9 cellular contexts compared by ENCODE assay signal in genomic region chr14:90698379-90698869, GRCh38.
A peak's percentile ranks its signal among the peaks of the same experiment; 100 is the strongest.
DNase-seq lines count a peak whose midpoint lies in the region; ATAC-seq, FAIRE-seq and TF ChIP-seq lines count a peak whose summit lies in the region.
"Had no signal": no experiment of that assay in that cellular context is flagged by ENCODE, and none has a peak within 500 bp of the region (broad histone marks: within the 10 kb centered on the region; RNA-seq: fewer than 3 reads in every experiment).

No MANE protein-coding gene starts in this region.

- no peaks in the 10 kb centered on the region for H3K27me3 Mint-ChIP-seq in glutamatergic neuron (ENCODE audit: unreplicated experiment)

- peaks cover 4% of the 10 kb centered on the region for H3K9me3 Mint-ChIP-seq in glutamatergic neuron (ENCODE audit: unreplicated experiment)

- H3K27me3 ChIP-seq in HAP-1 (ENCODE audit: low read depth), result no peaks in the 10 kb centered on the region
- H3K27me3 ChIP-seq: Peyer's patch had no signal

- peak overlapping the region; percentile 37; the same call in 1 of the 2 replicates for H3K27ac ChIP-seq in SK-N-MC

- no peak for TF ChIP-seq POLR2A in H54 (IDR thresholded peaks at IDR 0.05; ENCODE audit: low read depth, low read length)

- peak overlapping the region; percentile 43 for H3K9ac ChIP-seq in SK-N-MC (ENCODE audit: insufficient read length)

- peaks cover 61% of the 10 kb centered on the region for H3K4me1 Mint-ChIP-seq in glutamatergic neuron (ENCODE audit: low read depth, unreplicated experiment)

- no peaks in the 10 kb centered on the region for H3K4me1 ChIP-seq in HAP-1

- H3K36me3 ChIP-seq in SK-N-MC (ENCODE audit: insufficient read depth, low read length) (no peaks in the 10 kb centered on the region), HAP-1 (replicated peaks) (no peaks in the 10 kb centered on the region)
- H3K36me3 ChIP-seq: Peyer's patch had no signal

- in situ Hi-C loops in HAP-1 (cut with MboI; ENCODE audit: low sequenced_read_pairs), result loop anchor here (25.0 kb wide), 1 partner anchor 286 kb away; no protein-coding TSS in a partner anchor

- no peaks in the 10 kb centered on the region for H3K36me3 Mint-ChIP-seq in glutamatergic neuron (ENCODE audit: unreplicated experiment)

- peak; percentile 20 for DNase-seq in EH (ENCODE audit: low read depth)
- peak; percentile 24 for DNase-seq in SK-N-MC (ENCODE audit: low read depth, low spot score)
- peak; percentile 70 for DNase-seq in glutamatergic neuron
- DNase-seq in renal cortical epithelial cell (ENCODE audit: low read depth), result peak; percentile 79
- DNase-seq in H54 (ENCODE audit: insufficient read length, low spot score), result no peak
- no peak for DNase-seq in HAP-1 (ENCODE audit: low spot score in 2 of 2)

- peak overlapping the region; percentile 94 for H3K27ac Mint-ChIP-seq in glutamatergic neuron (ENCODE audit: unreplicated experiment)

- no peak for TF ChIP-seq CTCF in glutamatergic neuron (IDR thresholded peaks at IDR 0.05; ENCODE audit: partially characterized antibody, unreplicated experiment)

- H3K4me3 ChIP-seq in SK-N-MC (peak overlapping the region; percentile 26; the same call in 1 of the 2 replicates), HAP-1 (no peak overlapping the region)
- H3K4me3 ChIP-seq: Peyer's patch had no signal

- no peaks in the 10 kb centered on the region for H3K9me3 ChIP-seq in SK-N-MC (ENCODE audit: low read depth, low read length)
- H3K9me3 ChIP-seq in HAP-1, result 0 out of 2 replicates have a peak, but pooled peaks cover 2% of the 10 kb centered on the region
- H3K9me3 ChIP-seq: Peyer's patch had no signal

- H3K4me3 Mint-ChIP-seq in glutamatergic neuron (ENCODE audit: unreplicated experiment), result peak overlapping the region; percentile 76

- FAIRE-seq in H54 (lab: Jason Lieb, UNC), result no peak

- ATAC-seq in HG03095 (IDR thresholded peaks at IDR 0.05; ENCODE audit: unreplicated experiment), result no peak
- ATAC-seq in HG02678 (IDR thresholded peaks at IDR 0.05; ENCODE audit: unreplicated experiment), result no peak

Comparison
In these comparisons a context has a peak if more than half of its experiments do, and no peak if none do; other contexts are left out.
1. DNase-seq: peak in EH (single experiment), SK-N-MC (single experiment), glutamatergic neuron (single experiment) and renal cortical epithelial cell (single experiment); none in H54 (single experiment) and HAP-1 (0 of 2).